Comparison of ENCODE assay signal across 14 cellular contexts in the genomic region with DNA sequence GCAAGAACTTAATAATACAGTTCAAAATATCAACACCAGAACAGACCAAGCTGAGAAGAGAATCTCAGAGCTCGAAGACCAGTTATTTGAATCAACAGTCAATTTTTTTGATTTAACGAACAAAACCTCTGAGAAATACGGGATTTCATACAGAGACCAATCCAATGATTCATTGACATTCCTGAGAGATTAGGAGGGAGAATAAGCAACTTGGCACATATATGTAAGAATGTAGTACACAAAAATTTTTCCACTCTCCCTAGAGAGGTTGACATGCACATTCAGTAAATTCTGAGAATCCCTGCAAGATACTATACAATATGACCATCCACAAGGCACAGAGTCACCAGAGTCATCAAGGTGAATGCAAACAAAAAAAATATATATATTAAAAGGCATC.
A peak's percentile ranks its signal among the peaks of the same experiment; 100 is the strongest.
DNase-seq lines count a peak whose midpoint lies in the region; ATAC-seq and TF ChIP-seq lines count a peak whose summit lies in the region.
"Had no signal": no experiment of that assay in that cellular context is flagged by ENCODE, and none has a peak within 500 bp of the region (broad histone marks: within the 10 kb centered on the region; RNA-seq: fewer than 3 reads in every experiment).

No MANE protein-coding gene starts in this region.

- no peaks in the 10 kb centered on the region for H3K27me3 ChIP-seq in PC-3 (ENCODE audit: low read length)
- H3K27me3 ChIP-seq in esophagus muscularis mucosa: no peaks in the 10 kb centered on the region
- H3K27me3 ChIP-seq in MG63: no peaks in the 10 kb centered on the region

- H3F3A ChIP-seq in PC-3 (ENCODE audit: low read length, unreplicated experiment): no peaks in the 10 kb centered on the region

- TF ChIP-seq CTCF in PC-3 (conservative IDR thresholded peaks at IDR 0.05; ENCODE audit: low read depth, low read length) (no peak), choroid plexus epithelial cell (conservative IDR thresholded peaks at IDR 0.05; ENCODE audit: low read depth, low read length) (no peak), esophagus muscularis mucosa (IDR thresholded peaks at IDR 0.05) (no peak)

- H3K4me3 ChIP-seq in PC-3 (ENCODE audit: low read length) (no peak overlapping the region), choroid plexus epithelial cell (ENCODE audit: low read depth, low read length) (no peak overlapping the region), esophagus muscularis mucosa (no peak overlapping the region), MG63 (no peak overlapping the region)

- no peak for TF ChIP-seq POLR2A in esophagus muscularis mucosa (IDR thresholded peaks at IDR 0.05; ENCODE audit: low read depth)

- H3K4me1 ChIP-seq in PC-3 (ENCODE audit: insufficient read depth, low read length): no peaks in the 10 kb centered on the region
- H3K4me1 ChIP-seq in esophagus muscularis mucosa: no peaks in the 10 kb centered on the region
- H3K4me1 ChIP-seq: Caco-2 had no signal

- H3K27ac ChIP-seq in PC-3 (ENCODE audit: low read length) (no peak overlapping the region), esophagus muscularis mucosa (replicated peaks in 1 of 4) (no peak overlapping the region)
- H3K27ac ChIP-seq: C4-2B had no signal

- 80% methylated on average over 3 of the region's 3 CpGs for whole genome bisulfite sequencing in esophagus muscularis mucosa

- intact Hi-C loops in PC-3 (cut with micrococcal nuclease): no loop called here
- intact Hi-C loops in esophagus muscularis mucosa (cut with DNase I): no loop called here

- peak; percentile 51 for DNase-seq in ELR (ENCODE audit: low read depth)
- DNase-seq in PC-3: peak; percentile 46
- peak; percentile 25 for DNase-seq in choroid plexus epithelial cell (ENCODE audit: low read depth)
- DNase-seq in non-pigmented ciliary epithelial cell (ENCODE audit: low read depth): peak; percentile 26
- DNase-seq in NCI-H2227 (lab: John Stamatoyannopoulos, UW; ENCODE audit: unreplicated experiment): no peak
- no peak for DNase-seq in esophagus muscularis mucosa (ENCODE audit: extremely low spot score)
- no peak for DNase-seq in MG63
- DNase-seq: Caco-2, NCI-H1105 treated with DMSO at 0.1 percent for 48 hours, NCI-H187 treated with DMSO at 0.1 percent for 48 hours, SIG-M5 had no signal

- POLR2A ChIA-PET in PC-3 (lab: Charles Lee; ENCODE audit: unreplicated experiment): no interaction called here

- H3K9ac ChIP-seq in PC-3 (ENCODE audit: low read length): no peak overlapping the region

- H3K79me2 ChIP-seq in PC-3 (ENCODE audit: low read length): no peaks in the 10 kb centered on the region

- no peaks in the 10 kb centered on the region for H3K9me2 ChIP-seq in PC-3 (replicated peaks; ENCODE audit: low read length)

- no peak overlapping the region for H2AFZ ChIP-seq in PC-3 (ENCODE audit: low read length)

- CTCF ChIA-PET in PC-3 (lab: Charles Lee): no interaction called here

- no peak overlapping the region for H3K4me2 ChIP-seq in PC-3 (ENCODE audit: low read length)

- ATAC-seq in PC-3 (0 out of 2 replicates have a peak, but pooled peaks have one; percentile 18), HG02763 (IDR thresholded peaks at IDR 0.05; ENCODE audit: unreplicated experiment) (no peak)
- ATAC-seq: HCT116 had no signal

- no peak for TF ChIP-seq EP300 in esophagus muscularis mucosa (IDR thresholded peaks at IDR 0.05)

- H3K36me3 ChIP-seq in PC-3 (ENCODE audit: low read depth, low read length) (no peaks in the 10 kb centered on the region), esophagus muscularis mucosa (no peaks in the 10 kb centered on the region), MG63 (no peaks in the 10 kb centered on the region)

- BruUV-seq in PC-3 (replicated peaks; lab: Mats Ljungman, UMichigan): no TSS peak

- H4K20me1 ChIP-seq in PC-3 (ENCODE audit: low read length): no peaks in the 10 kb centered on the region

- H3K9me3 ChIP-seq in PC-3 (ENCODE audit: low read length) (no peaks in the 10 kb centered on the region), esophagus muscularis mucosa (no peaks in the 10 kb centered on the region), MG63 (no peaks in the 10 kb centered on the region)
- H3K9me3 ChIP-seq: Caco-2 had no signal

Comparison
In these comparisons a context has a peak if more than half of its experiments do, and no peak if none do; other contexts are left out.
1. DNase-seq: peak in ELR (single experiment), PC-3 (single experiment), choroid plexus epithelial cell (single experiment) and non-pigmented ciliary epithelial cell (single experiment); none in NCI-H2227 (single experiment), esophagus muscularis mucosa (single experiment) and MG63 (single experiment).